Comparison of ENCODE assay signal across 8 cellular contexts in the genomic region with DNA sequence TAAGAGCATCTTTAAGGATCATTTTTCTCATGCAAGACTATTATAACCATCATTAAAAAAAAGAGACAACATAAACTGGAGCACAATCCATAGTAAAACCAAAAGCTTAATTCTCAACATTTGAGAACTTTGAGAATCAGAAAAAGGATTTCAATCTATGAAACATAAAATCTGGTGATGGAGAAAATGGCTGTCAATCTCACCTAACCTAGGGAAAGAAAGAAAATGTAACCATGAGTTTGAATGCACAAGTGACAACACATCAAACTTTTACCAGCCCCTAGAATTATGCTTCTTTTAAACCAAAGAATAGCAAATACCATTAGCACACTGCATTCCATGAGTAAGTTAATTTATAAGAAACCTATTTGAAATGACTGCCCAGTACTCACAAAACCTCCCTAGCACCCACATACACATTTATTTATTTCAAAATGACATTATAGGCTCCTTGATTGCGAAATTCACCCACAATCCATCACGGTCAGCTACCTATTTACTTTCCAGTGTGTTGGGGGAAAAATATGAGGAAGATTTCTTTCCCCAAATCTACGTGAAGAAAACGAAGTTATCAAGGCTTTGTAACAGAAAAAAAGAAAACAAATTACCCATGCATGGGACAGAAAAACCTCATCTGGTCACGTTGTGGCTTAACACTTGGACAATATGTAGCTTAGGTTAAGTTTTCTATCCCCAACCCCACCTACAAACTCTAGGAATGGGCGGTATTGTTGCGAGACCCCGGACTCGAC. TPM values are rescaled to one million over a fixed set of nuclear protein-coding genes. Genes with fewer than 3 reads are reported as not detected.
DNase-seq lines count a peak whose midpoint lies in the region; ATAC-seq and TF ChIP-seq lines count a peak whose summit lies in the region.

No MANE protein-coding gene starts in this region.

- no peaks in the 10 kb centered on the region for H3K9me3 Mint-ChIP-seq in activated T-cell treated with anti-CD3 and anti-CD28 coated beads, Interleukin-2, amount 50 U/mL, for 24 hours

- no peaks in the 10 kb centered on the region for H3K36me3 ChIP-seq in prostate gland

- TF ChIP-seq CTCF in prostate gland (IDR thresholded peaks at IDR 0.05), result no peak

- H3K4me3 Mint-ChIP-seq in activated T-cell treated with anti-CD3 and anti-CD28 coated beads, Interleukin-2, amount 50 U/mL, for 24 hours, result peak overlapping the region; percentile 100

- H3K36me3 Mint-ChIP-seq in activated T-cell treated with anti-CD3 and anti-CD28 coated beads, Interleukin-2, amount 50 U/mL, for 24 hours (ENCODE audit: low read depth), result peaks cover 52% of the 10 kb centered on the region

- no peaks in the 10 kb centered on the region for H3K4me1 ChIP-seq in prostate gland (replicated peaks)

- peak overlapping the region; percentile 100 for H3K27ac Mint-ChIP-seq in activated T-cell treated with anti-CD3 and anti-CD28 coated beads, Interleukin-2, amount 50 U/mL, for 24 hours

- peak overlapping the region; percentile 71 to 78 for H3K4me3 ChIP-seq in prostate gland

- intact Hi-C loops in prostate gland (cut with DNase I), result no loop called here

- peak overlapping the region; percentile 95 to 98 for H3K27ac ChIP-seq in prostate gland

- H3K4me1 Mint-ChIP-seq in activated T-cell treated with anti-CD3 and anti-CD28 coated beads, Interleukin-2, amount 50 U/mL, for 24 hours (ENCODE audit: low read depth), result peaks cover 57% of the 10 kb centered on the region

- peak; percentile 1; the same call in 1 of the 3 replicates for ATAC-seq in SK-N-SH treated with all-trans-retinoic acid at 6 μM for 48 hours
- no peak for ATAC-seq in GM18858 (IDR thresholded peaks at IDR 0.05; ENCODE audit: unreplicated experiment)

- 1% methylated on average over 9 of the region's 9 CpGs for WGBS in prostate gland

- no peaks in the 10 kb centered on the region for H3K27me3 ChIP-seq in prostate gland (replicated peaks; ENCODE audit: insufficient read depth)

- DNase-seq in activated T-cell treated with anti-CD3 and anti-CD28 coated beads, Interleukin-2, amount 50 U/mL, for 24 hours, result no peak
- DNase-seq in activated T-cell treated with anti-CD3 and anti-CD28 coated beads, Interleukin-2, amount 50 U/mL, for 1 hour, result no peak
- peak; percentile 10 for DNase-seq in fibroblast of gingiva (ENCODE audit: low read depth)
- peak; percentile 54 for DNase-seq in prostate gland (ENCODE audit: low spot score)
- no peak for DNase-seq in HUDEP-2 (lab: John Stamatoyannopoulos, UW; ENCODE audit: unreplicated experiment in 76 of 76)
- DNase-seq in kidney glomerular epithelial cell (lab: John Stamatoyannopoulos, UW), result no peak

- no peaks in the 10 kb centered on the region for H3K9me3 ChIP-seq in prostate gland

- no peak for TF ChIP-seq POLR2A in prostate gland (IDR thresholded peaks at IDR 0.05)

- no peaks in the 10 kb centered on the region for H3K27me3 Mint-ChIP-seq in activated T-cell treated with anti-CD3 and anti-CD28 coated beads, Interleukin-2, amount 50 U/mL, for 24 hours

TF ChIP-seq in SK-N-SH treated with all-trans-retinoic acid at 6 μM for 48 hours, 23 proteins besides CTCF, POLR2A, EP300 and RAD21:
- TF ChIP-seq, protein P1, sequence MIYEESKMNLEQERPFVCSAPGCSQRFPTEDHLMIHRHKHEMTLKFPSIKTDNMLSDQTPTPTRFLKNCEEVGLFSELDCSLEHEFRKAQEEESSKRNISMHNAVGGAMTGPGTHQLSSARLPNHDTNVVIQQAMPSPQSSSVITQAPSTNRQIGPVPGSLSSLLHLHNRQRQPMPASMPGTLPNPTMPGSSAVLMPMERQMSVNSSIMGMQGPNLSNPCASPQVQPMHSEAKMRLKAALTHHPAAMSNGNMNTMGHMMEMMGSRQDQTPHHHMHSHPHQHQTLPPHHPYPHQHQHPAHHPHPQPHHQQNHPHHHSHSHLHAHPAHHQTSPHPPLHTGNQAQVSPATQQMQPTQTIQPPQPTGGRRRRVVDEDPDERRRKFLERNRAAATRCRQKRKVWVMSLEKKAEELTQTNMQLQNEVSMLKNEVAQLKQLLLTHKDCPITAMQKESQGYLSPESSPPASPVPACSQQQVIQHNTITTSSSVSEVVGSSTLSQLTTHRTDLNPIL (CRISPR knock-in tag; IDR thresholded peaks at IDR 0.05; ENCODE audit: low read depth), result no peak
- TF ChIP-seq, protein P2, sequence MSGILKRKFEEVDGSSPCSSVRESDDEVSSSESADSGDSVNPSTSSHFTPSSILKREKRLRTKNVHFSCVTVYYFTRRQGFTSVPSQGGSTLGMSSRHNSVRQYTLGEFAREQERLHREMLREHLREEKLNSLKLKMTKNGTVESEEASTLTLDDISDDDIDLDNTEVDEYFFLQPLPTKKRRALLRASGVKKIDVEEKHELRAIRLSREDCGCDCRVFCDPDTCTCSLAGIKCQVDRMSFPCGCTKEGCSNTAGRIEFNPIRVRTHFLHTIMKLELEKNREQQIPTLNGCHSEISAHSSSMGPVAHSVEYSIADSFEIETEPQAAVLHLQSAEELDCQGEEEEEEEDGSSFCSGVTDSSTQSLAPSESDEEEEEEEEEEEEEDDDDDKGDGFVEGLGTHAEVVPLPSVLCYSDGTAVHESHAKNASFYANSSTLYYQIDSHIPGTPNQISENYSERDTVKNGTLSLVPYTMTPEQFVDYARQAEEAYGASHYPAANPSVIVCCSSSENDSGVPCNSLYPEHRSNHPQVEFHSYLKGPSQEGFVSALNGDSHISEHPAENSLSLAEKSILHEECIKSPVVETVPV (CRISPR knock-in tag; IDR thresholded peaks at IDR 0.05), result no peak
- TF ChIP-seq ISL1 (CRISPR knock-in tag; IDR thresholded peaks at IDR 0.05) (no peak), PPARA (CRISPR knock-in tag; IDR thresholded peaks at IDR 0.05; ENCODE audit: borderline replicate concordance) (no peak), ZFP3 (CRISPR knock-in tag; IDR thresholded peaks at IDR 0.05) (no peak), OSR1 (CRISPR knock-in tag; IDR thresholded peaks at IDR 0.05) (no peak), SNAI2 (CRISPR knock-in tag; IDR thresholded peaks at IDR 0.05) (no peak)

RNA-seq across cellular contexts. Expression of a gene that starts 0.8 kb away (rescaled TPM):
- total RNA-seq in prostate gland, result 10 to 100 TPM; 27.6 to 35.9 TPM

Comparison
In these comparisons a context has a peak if more than half of its experiments do, and no peak if none do; other contexts are left out.
1. DNase-seq: peak in fibroblast of gingiva (single experiment) and prostate gland (single experiment); none in activated T-cell treated with anti-CD3 and anti-CD28 coated beads, Interleukin-2, amount 50 U/mL, for 24 hours (single experiment), activated T-cell treated with anti-CD3 and anti-CD28 coated beads, Interleukin-2, amount 50 U/mL, for 1 hour (single experiment), HUDEP-2 (0 of 76) and kidney glomerular epithelial cell (single experiment).